In the genomic region with DNA sequence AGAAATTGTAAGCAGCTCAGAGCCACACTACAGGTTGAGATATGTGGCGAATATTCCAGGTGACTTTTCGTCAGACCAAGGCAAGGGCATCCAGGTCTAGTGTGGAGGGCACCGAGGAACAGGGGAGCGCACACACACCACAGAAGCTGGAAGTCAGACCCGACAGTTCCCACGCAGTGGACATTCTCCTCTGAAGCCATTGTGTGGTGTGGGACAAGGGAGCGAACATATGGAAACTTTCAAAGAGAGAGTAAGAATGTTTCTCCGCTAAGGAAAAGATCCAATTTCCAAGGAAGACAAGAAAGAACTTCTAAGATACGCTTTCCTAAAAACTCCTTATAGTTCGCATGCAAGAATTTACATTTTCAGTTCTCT, we compare ENCODE assay signal across 12 cellular contexts.
A peak's percentile ranks its signal among the peaks of the same experiment; 100 is the strongest.
DNase-seq lines count a peak whose midpoint lies in the region; ATAC-seq and TF ChIP-seq lines count a peak whose summit lies in the region.
"Had no signal": no experiment of that assay in that cellular context is flagged by ENCODE, and none has a peak within 500 bp of the region (broad histone marks: within the 10 kb centered on the region; RNA-seq: fewer than 3 reads in every experiment).

No MANE protein-coding gene starts in this region.

- TF ChIP-seq CTCF in VCaP (conservative IDR thresholded peaks at IDR 0.05) (no peak), fibroblast of pulmonary artery (IDR thresholded peaks at IDR 0.05; ENCODE audit: low read length, missing control alignments) (no peak), osteoblast (IDR thresholded peaks at IDR 0.05; ENCODE audit: extremely low read depth, low read depth, low read length) (no peak), upper lobe of right lung (IDR thresholded peaks at IDR 0.05) (no peak)

- H3K79me2 ChIP-seq in osteoblast (ENCODE audit: insufficient read depth, low read length) = peaks cover 85% of the 10 kb centered on the region

- peak overlapping the region; percentile 15 for H2AFZ ChIP-seq in osteoblast (ENCODE audit: low read length)

- H3K27me3 ChIP-seq in osteoblast (ENCODE audit: insufficient read depth, low read length) (no peaks in the 10 kb centered on the region), upper lobe of right lung (no peaks in the 10 kb centered on the region)

- H3K27ac ChIP-seq in VCaP (0 out of 2 replicates have a peak overlapping the region, but pooled peaks have one; percentile 1), osteoblast (ENCODE audit: low read depth, low read length) (peak overlapping the region; percentile 96), upper lobe of right lung (no peak overlapping the region)

- ATAC-seq in upper lobe of right lung (no peak), HG03025 (IDR thresholded peaks at IDR 0.05; ENCODE audit: low FRiP score, unreplicated experiment) (no peak)
- ATAC-seq: left colon had no signal

- H3K4me2 ChIP-seq in osteoblast (ENCODE audit: insufficient read depth, low read length) = peak overlapping the region; percentile 92

- DNase-seq in fibroblast of pulmonary artery (ENCODE audit: low read depth) (no peak), osteoblast (ENCODE audit: insufficient read length, low spot score, missing footprints) (no peak), upper lobe of right lung (no peak), NOMO-1 treated with DMSO at 0.1 percent for 48 hours (lab: John Stamatoyannopoulos, UW; ENCODE audit: unreplicated experiment) (no peak)
- no peak for DNase-seq in stimulated activated CD4-positive, alpha-beta T cell treated with anti-CD3 and anti-CD28 coated beads, Interleukin-4, amount 100 ng/mL, for 4 hours
- DNase-seq: activated B cell treated with CpG ODN at 0.5 μM for 24 hours, activated gamma-delta T cell treated with Interleukin-2 at 50 U/mL for 16 hours, NCI-H146, OCI-M1 had no signal

- H3K36me3 ChIP-seq in osteoblast (ENCODE audit: insufficient read depth, low read length) (peaks cover 28% of the 10 kb centered on the region), upper lobe of right lung (no peaks in the 10 kb centered on the region)

- peaks cover 28% of the 10 kb centered on the region for H4K20me1 ChIP-seq in osteoblast (ENCODE audit: insufficient read depth, low read length)

- H3K4me1 ChIP-seq in osteoblast (ENCODE audit: insufficient read depth, low read length) (peaks cover 67% of the 10 kb centered on the region), upper lobe of right lung (peaks cover 4% of the 10 kb centered on the region)

- H3K4me3 ChIP-seq in fibroblast of pulmonary artery (replicated peaks; ENCODE audit: low read depth, low read length) (peak overlapping the region; percentile 72), osteoblast (ENCODE audit: insufficient read depth, low read length) (peak overlapping the region; percentile 74), upper lobe of right lung (peak overlapping the region; percentile 26)

- intact Hi-C loops in upper lobe of right lung (cut with DNase I) = no loop called here

- H3K9me3 ChIP-seq in osteoblast (ENCODE audit: low read depth, low read length) (no peaks in the 10 kb centered on the region), upper lobe of right lung (no peaks in the 10 kb centered on the region)
